7 cellular contexts compared by ENCODE assay signal in the genomic region with DNA sequence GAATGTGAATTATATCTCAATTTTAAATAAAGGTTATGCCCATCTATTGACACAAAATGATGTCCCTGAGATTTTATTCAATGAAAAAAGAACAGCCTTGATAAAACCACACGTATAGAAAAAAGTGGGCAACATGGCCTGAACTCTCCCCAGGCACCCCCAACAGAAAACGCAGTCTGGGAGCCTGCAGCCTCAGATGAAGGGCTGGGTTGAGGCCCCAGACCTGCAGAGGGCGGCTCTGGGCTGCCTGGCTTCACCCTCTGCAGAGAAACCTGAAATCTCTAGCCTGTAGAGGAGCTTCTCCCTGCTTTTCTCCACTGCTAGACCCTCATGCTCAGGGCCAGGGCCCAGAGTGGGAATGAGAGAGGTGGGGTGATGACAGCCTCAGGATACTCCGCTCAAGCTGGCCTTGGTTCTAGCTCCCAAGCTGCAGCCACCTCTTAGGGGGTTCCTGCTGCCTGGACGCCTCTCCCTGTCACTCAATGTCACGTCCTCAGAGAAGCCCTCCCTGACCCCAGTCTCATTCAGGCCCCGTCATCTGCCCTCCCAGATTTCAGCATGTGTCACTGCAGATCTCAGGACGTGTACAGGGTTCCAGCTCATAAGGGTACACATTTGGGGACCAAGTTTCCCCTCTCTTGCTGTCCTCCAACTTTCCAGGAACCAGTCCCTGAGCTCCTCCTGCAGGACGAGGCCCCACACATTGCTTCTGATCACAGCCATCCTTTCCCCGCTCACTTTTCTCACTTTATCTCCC. TPM values are rescaled to one million over a fixed set of nuclear protein-coding genes. Genes with fewer than 3 reads are reported as not detected.
A peak's percentile ranks its signal among the peaks of the same experiment; 100 is the strongest.
DNase-seq lines count a peak whose midpoint lies in the region; ATAC-seq and TF ChIP-seq lines count a peak whose summit lies in the region.

No MANE protein-coding gene starts in this region.

- peaks cover 8% of the 10 kb centered on the region for H3K4me1 ChIP-seq in iPS-18a (ENCODE audit: control insufficient read depth, low read depth, low read length)

- peak overlapping the region; percentile 98 for H3K4me3 ChIP-seq in iPS-18a (ENCODE audit: low read length)

- H3K27ac ChIP-seq in iPS-18a (ENCODE audit: low read length), result peak overlapping the region; percentile 99

- no peaks in the 10 kb centered on the region for H3K27me3 ChIP-seq in iPS-18a (ENCODE audit: control insufficient read depth, insufficient read depth, low read length)

- TF ChIP-seq POLR2A in GM10847 (IDR thresholded peaks at IDR 0.05; ENCODE audit: extremely low read depth, insufficient read length), result peak; percentile 12

- intact Hi-C loops in activated T-helper 1 cell treated with anti-CD3 and anti-CD28 coated beads, Interleukin-12 subunit alpha, Interleukin-12 subunit beta, Interleukin-2, Interleukin-4 antibody, amounts not matched to agents 30 ng/mL and 10 ng/mL and 1 ng/mL, durations not matched to agents 14 hours and 24 hours and 36 hours (cut with micrococcal nuclease), result loop anchor here (2.0 to 5.0 kb wide), 2 partner anchors 22 to 314 kb away; partner anchors contain the start of genes FAM174C and MEX3D

- H3K4me1 Mint-ChIP-seq in activated T-helper 1 cell treated with anti-CD3 and anti-CD28 coated beads, Interleukin-12 subunit alpha, Interleukin-12 subunit beta, Interleukin-2, Interleukin-4 antibody, amounts not matched to agents 30 ng/mL and 10 ng/mL and 1 ng/mL, durations not matched to agents 14 hours and 24 hours and 36 hours (ENCODE audit: low read depth), result peaks cover 24% of the 10 kb centered on the region
- H3K4me1 Mint-ChIP-seq in stimulated activated naive B cell treated with anti-CD40 and anti-IgM and Interleukin-4, amounts not matched to agents 10 μg/mL and 1 μg/mL and 100 μg/mL, for 72 hours, result peaks cover 13 to 45% of the 10 kb centered on the region in 2 donors

- peak overlapping the region; percentile 91 for H3K4me3 Mint-ChIP-seq in activated T-helper 1 cell treated with anti-CD3 and anti-CD28 coated beads, Interleukin-12 subunit alpha, Interleukin-12 subunit beta, Interleukin-2, Interleukin-4 antibody, amounts not matched to agents 30 ng/mL and 10 ng/mL and 1 ng/mL, durations not matched to agents 14 hours and 24 hours and 36 hours
- peak overlapping the region; percentile 90 to 93 for H3K4me3 Mint-ChIP-seq in stimulated activated naive B cell treated with anti-CD40 and anti-IgM and Interleukin-4, amounts not matched to agents 10 μg/mL and 1 μg/mL and 100 μg/mL, for 72 hours

- peak overlapping the region; percentile 91 for H3K27ac Mint-ChIP-seq in activated T-helper 1 cell treated with anti-CD3 and anti-CD28 coated beads, Interleukin-12 subunit alpha, Interleukin-12 subunit beta, Interleukin-2, Interleukin-4 antibody, amounts not matched to agents 30 ng/mL and 10 ng/mL and 1 ng/mL, durations not matched to agents 14 hours and 24 hours and 36 hours
- peak overlapping the region; percentile 96 for H3K27ac Mint-ChIP-seq in stimulated activated naive B cell treated with anti-CD40 and anti-IgM and Interleukin-4, amounts not matched to agents 10 μg/mL and 1 μg/mL and 100 μg/mL, for 72 hours

- peaks cover 3% of the 10 kb centered on the region for H3K36me3 ChIP-seq in iPS-18a (ENCODE audit: control insufficient read depth, low read depth, low read length)

- H3K27me3 Mint-ChIP-seq in activated T-helper 1 cell treated with anti-CD3 and anti-CD28 coated beads, Interleukin-12 subunit alpha, Interleukin-12 subunit beta, Interleukin-2, Interleukin-4 antibody, amounts not matched to agents 30 ng/mL and 10 ng/mL and 1 ng/mL, durations not matched to agents 14 hours and 24 hours and 36 hours (ENCODE audit: insufficient read depth), result no peaks in the 10 kb centered on the region
- H3K27me3 Mint-ChIP-seq in stimulated activated naive B cell treated with anti-CD40 and anti-IgM and Interleukin-4, amounts not matched to agents 10 μg/mL and 1 μg/mL and 100 μg/mL, for 72 hours, result no peaks in the 10 kb centered on the region

- H3K36me3 Mint-ChIP-seq in activated T-helper 1 cell treated with anti-CD3 and anti-CD28 coated beads, Interleukin-12 subunit alpha, Interleukin-12 subunit beta, Interleukin-2, Interleukin-4 antibody, amounts not matched to agents 30 ng/mL and 10 ng/mL and 1 ng/mL, durations not matched to agents 14 hours and 24 hours and 36 hours (ENCODE audit: low read depth), result peaks cover 7% of the 10 kb centered on the region
- H3K36me3 Mint-ChIP-seq in stimulated activated naive B cell treated with anti-CD40 and anti-IgM and Interleukin-4, amounts not matched to agents 10 μg/mL and 1 μg/mL and 100 μg/mL, for 72 hours, result peaks cover 23 to 24% of the 10 kb centered on the region in 2 donors

- no peaks in the 10 kb centered on the region for H3K9me3 ChIP-seq in iPS-18a (ENCODE audit: control insufficient read depth, low read depth, low read length)

- peak overlapping the region; percentile 100 for H3K9ac ChIP-seq in iPS-18a (ENCODE audit: low read length)

- peak in 1 of 2 donors; percentile 22 for ATAC-seq in stimulated activated naive B cell treated with anti-CD40 and anti-IgM and Interleukin-4, amounts not matched to agents 10 μg/mL and 1 μg/mL and 100 μg/mL, for 72 hours (replicated peaks)

- H3K9me3 Mint-ChIP-seq in activated T-helper 1 cell treated with anti-CD3 and anti-CD28 coated beads, Interleukin-12 subunit alpha, Interleukin-12 subunit beta, Interleukin-2, Interleukin-4 antibody, amounts not matched to agents 30 ng/mL and 10 ng/mL and 1 ng/mL, durations not matched to agents 14 hours and 24 hours and 36 hours, result no peaks in the 10 kb centered on the region
- no peaks in the 10 kb centered on the region for H3K9me3 Mint-ChIP-seq in stimulated activated naive B cell treated with anti-CD40 and anti-IgM and Interleukin-4, amounts not matched to agents 10 μg/mL and 1 μg/mL and 100 μg/mL, for 72 hours

- peak; percentile 53 to 59 for DNase-seq in Kasumi-1 (lab: John Stamatoyannopoulos, UW)
- DNase-seq in activated T-helper 1 cell treated with anti-CD3 and anti-CD28 coated beads, Interleukin-12 subunit alpha, Interleukin-12 subunit beta, Interleukin-2, Interleukin-4 antibody, amounts not matched to agents 30 ng/mL and 10 ng/mL and 1 ng/mL, durations not matched to agents 14 hours and 24 hours and 36 hours (ENCODE audit: low spot score), result no peak
- no peak for DNase-seq in stimulated activated naive B cell treated with anti-CD40 and anti-IgM and Interleukin-4, amounts not matched to agents 10 μg/mL and 1 μg/mL and 100 μg/mL, for 72 hours
- DNase-seq in NCI-H2107 treated with DMSO at 0.1 percent for 48 hours (lab: John Stamatoyannopoulos, UW; ENCODE audit: unreplicated experiment), result no peak
- DNase-seq in occipital lobe (lab: John Stamatoyannopoulos, UW), result no peak

RNA-seq across cellular contexts. Expression of gene MBD3, which starts 1.8 kb away (rescaled TPM):
- 136 and 139 TPM in 2 replicates for total RNA-seq in activated T-helper 1 cell treated with anti-CD3 and anti-CD28 coated beads, Interleukin-12 subunit alpha, Interleukin-12 subunit beta, Interleukin-2, Interleukin-4 antibody, amounts not matched to agents 30 ng/mL and 10 ng/mL and 1 ng/mL, durations not matched to agents 14 hours and 24 hours and 36 hours
- 54.7 TPM for total RNA-seq in occipital lobe

RNA-seq across cellular contexts. Expression of gene UQCR11, which starts 14.4 kb away (rescaled TPM):
- 171 and 176 TPM in 2 replicates for total RNA-seq in activated T-helper 1 cell treated with anti-CD3 and anti-CD28 coated beads, Interleukin-12 subunit alpha, Interleukin-12 subunit beta, Interleukin-2, Interleukin-4 antibody, amounts not matched to agents 30 ng/mL and 10 ng/mL and 1 ng/mL, durations not matched to agents 14 hours and 24 hours and 36 hours
- total RNA-seq in occipital lobe, result 39.6 TPM

RNA-seq across cellular contexts. Expression of gene MEX3D, which starts 22.7 kb away (rescaled TPM):
- total RNA-seq in activated T-helper 1 cell treated with anti-CD3 and anti-CD28 coated beads, Interleukin-12 subunit alpha, Interleukin-12 subunit beta, Interleukin-2, Interleukin-4 antibody, amounts not matched to agents 30 ng/mL and 10 ng/mL and 1 ng/mL, durations not matched to agents 14 hours and 24 hours and 36 hours, result 14.6 and 15.0 TPM in 2 replicates
- total RNA-seq in occipital lobe, result 58.5 TPM

Comparison
In these comparisons a context has a peak if more than half of its experiments do, and no peak if none do; other contexts are left out.
1. DNase-seq: peak in Kasumi-1 (2 of 2); none in activated T-helper 1 cell treated with anti-CD3 and anti-CD28 coated beads, Interleukin-12 subunit alpha, Interleukin-12 subunit beta, Interleukin-2, Interleukin-4 antibody, amounts not matched to agents 30 ng/mL and 10 ng/mL and 1 ng/mL, durations not matched to agents 14 hours and 24 hours and 36 hours (single experiment), stimulated activated naive B cell treated with anti-CD40 and anti-IgM and Interleukin-4, amounts not matched to agents 10 μg/mL and 1 μg/mL and 100 μg/mL, for 72 hours (single experiment), NCI-H2107 treated with DMSO at 0.1 percent for 48 hours (single experiment) and occipital lobe (single experiment).